In the genomic region with DNA sequence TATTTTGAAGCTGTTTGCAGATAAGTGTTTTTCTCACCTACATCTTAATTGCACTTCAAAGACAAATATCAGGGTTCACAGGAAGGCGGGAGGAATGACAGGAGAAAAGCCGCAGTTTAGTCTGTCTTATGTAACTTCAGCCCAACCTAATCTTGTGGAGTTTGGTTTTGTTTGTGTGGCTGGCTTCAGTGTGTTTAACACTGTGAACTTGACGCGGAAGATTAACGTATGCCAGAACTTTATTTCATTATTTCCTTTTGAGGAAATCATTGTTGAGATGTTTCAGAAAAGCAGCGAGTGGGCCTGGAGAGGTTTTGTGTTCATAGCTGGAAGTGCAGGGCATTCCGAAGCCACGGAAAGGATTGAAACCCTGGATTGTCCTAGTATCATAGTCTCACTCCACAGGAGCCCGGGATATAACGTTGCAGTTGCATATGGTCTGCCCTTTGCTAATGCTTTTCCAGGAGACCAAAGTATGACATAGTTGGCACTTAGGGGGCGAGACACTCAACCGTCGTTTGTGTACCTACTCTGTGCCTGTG, we compare ENCODE assay signal across 7 cellular contexts. TPM values are rescaled to one million over a fixed set of nuclear protein-coding genes. Genes with fewer than 3 reads are reported as not detected.
DNase-seq lines count a peak whose midpoint lies in the region; ATAC-seq and TF ChIP-seq lines count a peak whose summit lies in the region.

No MANE protein-coding gene starts in this region.

- ATAC-seq in HG03196 (IDR thresholded peaks at IDR 0.05; ENCODE audit: unreplicated experiment): no peak

- H3K36me3 ChIP-seq in muscle layer of colon (ENCODE audit: insufficient read depth, low read length): no peaks in the 10 kb centered on the region

- intact Hi-C loops in dorsolateral prefrontal cortex (cut with DNase I): loop anchor here in 1 of 2 donors (5.0 kb wide), 1 partner anchor 92 kb away; no protein-coding TSS in a partner anchor

- H3K4me3 ChIP-seq in dorsolateral prefrontal cortex: peak overlapping the region; percentile 49 to 95 (median 81)
- H3K4me3 ChIP-seq in muscle layer of colon (ENCODE audit: low read depth in 1 of 2, low read length in 2 of 2): peak overlapping the region; percentile 81 to 86

- DNase-seq in EL: peak; percentile 1
- DNase-seq in NCI-H510A (lab: John Stamatoyannopoulos, UW): peak; percentile 21
- DNase-seq in dorsolateral prefrontal cortex: peak in 1 of 10 donors; percentile 32
- DNase-seq in GM10266 (ENCODE audit: extremely low spot score): no peak
- no peak for DNase-seq in stimulated activated CD4-positive, alpha-beta T cell treated with anti-CD3 and anti-CD28 coated beads, Interleukin-15, amount 100 ng/mL, for 24 hours

- H3K9me3 ChIP-seq in muscle layer of colon (ENCODE audit: low read length): no peaks in the 10 kb centered on the region

- H3K27ac ChIP-seq in dorsolateral prefrontal cortex (peak overlapping the region in 27 of 59 donors; percentile 0 to 96 (median 90)), muscle layer of colon (ENCODE audit: low read depth, low read length) (peak overlapping the region; percentile 81)

- peak in 9 of 56 donors; percentile 6 to 26 (median 21) for TF ChIP-seq CTCF in dorsolateral prefrontal cortex (IDR thresholded peaks at IDR 0.05 in 54 of 56, conservative IDR thresholded peaks at IDR 0.05 in 2 of 56; ENCODE audit: low read depth in 1 of 56, partially characterized antibody in 56 of 56)
- no peak for TF ChIP-seq CTCF in GM10266 (IDR thresholded peaks at IDR 0.05; ENCODE audit: control insufficient read depth, insufficient read depth, low read depth, missing control alignments)

- H3K4me1 ChIP-seq in muscle layer of colon (ENCODE audit: insufficient read depth, low read length): peaks cover 51% of the 10 kb centered on the region

- peak overlapping the region; percentile 18 for H3K9ac ChIP-seq in muscle layer of colon (ENCODE audit: low read length)

- no peaks in the 10 kb centered on the region for H3K27me3 ChIP-seq in dorsolateral prefrontal cortex
- no peaks in the 10 kb centered on the region for H3K27me3 ChIP-seq in muscle layer of colon (ENCODE audit: control insufficient read depth in 1 of 2, insufficient read depth in 2 of 2, low read length in 2 of 2)

RNA-seq across cellular contexts. Expression of gene PELI2, which starts 2.0 kb away (rescaled TPM):
- 10 to 100 TPM in 110 of 120 experiments, 1 to 10 TPM in 10; 5.2 to 31.3 (median 14.5) TPM for total RNA-seq in dorsolateral prefrontal cortex

Comparison
In these comparisons a context has a peak if more than half of its experiments do, and no peak if none do; other contexts are left out.
1. DNase-seq: peak in EL (single experiment) and NCI-H510A (single experiment); none in GM10266 (single experiment) and stimulated activated CD4-positive, alpha-beta T cell treated with anti-CD3 and anti-CD28 coated beads, Interleukin-15, amount 100 ng/mL, for 24 hours (single experiment).